ENCODE assay signal across 28 cellular contexts in the genomic region with DNA sequence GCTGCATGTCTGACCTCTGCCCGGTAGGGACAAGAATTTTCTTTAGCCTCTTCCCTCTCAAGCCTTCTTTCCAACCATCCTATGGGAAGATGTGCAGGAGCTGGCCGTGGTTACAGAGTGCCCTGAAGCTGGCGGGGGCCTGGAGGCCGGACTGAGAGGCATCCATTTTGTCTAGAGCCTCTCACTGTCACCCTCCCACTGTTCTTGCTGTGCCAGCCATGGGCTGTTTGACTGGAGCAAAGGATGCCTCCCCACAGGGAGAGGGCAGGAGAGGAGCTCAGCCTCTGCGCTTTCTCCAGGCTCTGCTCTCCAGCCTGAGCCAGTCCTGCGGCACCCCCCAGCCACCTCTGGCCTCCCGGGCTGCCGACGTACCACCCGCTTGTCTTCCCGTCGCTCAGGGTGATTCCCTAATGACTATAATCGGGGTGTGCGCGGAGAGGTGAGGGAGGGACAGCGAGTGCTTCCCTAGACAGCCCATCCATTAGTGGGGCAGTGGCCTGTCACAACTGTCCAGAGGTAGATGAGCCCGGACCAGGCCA.
"Had no signal": no experiment of that assay in that cellular context is flagged by ENCODE, and none has a peak within 500 bp of the region (broad histone marks: within the 10 kb centered on the region; RNA-seq: fewer than 3 reads in every experiment).

No MANE protein-coding gene starts in this region.

- ATAC-seq: foreskin keratinocyte; gastroesophageal sphincter; heart left ventricle; left lobe of liver; natural killer cell; right cardiac atrium; stimulated activated memory B cell treated with anti-CD40 and anti-IgM and Interleukin-4, amounts not matched to agents 10 μg/mL and 1 μg/mL and 100 μg/mL, for 72 hours had no signal

- H3K9me3 ChIP-seq: esophagus muscularis mucosa, gastroesophageal sphincter, heart left ventricle, ovary, prostate gland, sigmoid colon, thoracic aorta, tibial nerve, upper lobe of left lung, vagina had no signal

- DNase-seq: cerebellar nuclear complex; cortex of kidney; effector CD8-positive, alpha-beta T cell; endodermal cell; foreskin keratinocyte; heart left ventricle; kidney; natural killer cell; occipital lobe; ovary; sigmoid colon; stimulated activated CD4-positive, alpha-beta T cell treated with anti-CD3 and anti-CD28 coated beads, Interleukin-2, amount 100 ng/mL, for 24 hours; stimulated activated CD4-positive, alpha-beta T cell treated with anti-CD3 and anti-CD28 coated beads, Interleukin-4, amount 100 ng/mL, for 24 hours; stimulated activated naive CD8-positive, alpha-beta T cell treated with anti-CD3 and anti-CD28 coated beads, Interleukin-15, Interleukin-2, amounts not matched to agents 100 U/mL and 50 U/mL, for 24 hours had no signal

- H3K36me3 ChIP-seq: esophagus muscularis mucosa, gastroesophageal sphincter, heart left ventricle, ovary, prostate gland, sigmoid colon, thoracic aorta, tibial nerve, upper lobe of left lung, vagina had no signal

- H2AFZ ChIP-seq: hepatocyte had no signal

- H3K79me2 ChIP-seq: hepatocyte had no signal

- H3K27ac Mint-ChIP-seq: endodermal cell; memory B cell; natural killer cell; stimulated activated memory B cell treated with anti-CD40 and anti-IgM and Interleukin-4, amounts not matched to agents 10 μg/mL and 1 μg/mL and 100 μg/mL, for 72 hours had no signal

- H3K9me3 Mint-ChIP-seq: endodermal cell; memory B cell; natural killer cell; stimulated activated memory B cell treated with anti-CD40 and anti-IgM and Interleukin-4, amounts not matched to agents 10 μg/mL and 1 μg/mL and 100 μg/mL, for 72 hours had no signal

- H3K27ac ChIP-seq: epithelial cell of prostate, esophagus muscularis mucosa, foreskin keratinocyte, gastroesophageal sphincter, heart left ventricle, hepatocyte, ovary, prostate gland, sigmoid colon, thoracic aorta, tibial nerve, upper lobe of left lung, vagina had no signal

- H3K4me2 ChIP-seq: hepatocyte had no signal

- H3K4me3 Mint-ChIP-seq: endodermal cell; memory B cell; natural killer cell; stimulated activated memory B cell treated with anti-CD40 and anti-IgM and Interleukin-4, amounts not matched to agents 10 μg/mL and 1 μg/mL and 100 μg/mL, for 72 hours had no signal

- H3K27me3 ChIP-seq: ovary, tibial nerve, upper lobe of left lung, vagina had no signal

- H3K4me3 ChIP-seq: esophagus muscularis mucosa, gastroesophageal sphincter, heart left ventricle, hepatocyte, lung, ovary, prostate gland, sigmoid colon, thoracic aorta, tibial nerve, upper lobe of left lung, vagina had no signal

- H3K4me1 Mint-ChIP-seq: memory B cell; natural killer cell; stimulated activated memory B cell treated with anti-CD40 and anti-IgM and Interleukin-4, amounts not matched to agents 10 μg/mL and 1 μg/mL and 100 μg/mL, for 72 hours had no signal

- H3K4me1 ChIP-seq: esophagus muscularis mucosa, foreskin keratinocyte, gastroesophageal sphincter, heart left ventricle, prostate gland, sigmoid colon, upper lobe of left lung, vagina had no signal

- H3K36me3 Mint-ChIP-seq: memory B cell; natural killer cell; stimulated activated memory B cell treated with anti-CD40 and anti-IgM and Interleukin-4, amounts not matched to agents 10 μg/mL and 1 μg/mL and 100 μg/mL, for 72 hours had no signal
